Comparison of ENCODE assay signal across 25 cellular contexts in the genomic region with DNA sequence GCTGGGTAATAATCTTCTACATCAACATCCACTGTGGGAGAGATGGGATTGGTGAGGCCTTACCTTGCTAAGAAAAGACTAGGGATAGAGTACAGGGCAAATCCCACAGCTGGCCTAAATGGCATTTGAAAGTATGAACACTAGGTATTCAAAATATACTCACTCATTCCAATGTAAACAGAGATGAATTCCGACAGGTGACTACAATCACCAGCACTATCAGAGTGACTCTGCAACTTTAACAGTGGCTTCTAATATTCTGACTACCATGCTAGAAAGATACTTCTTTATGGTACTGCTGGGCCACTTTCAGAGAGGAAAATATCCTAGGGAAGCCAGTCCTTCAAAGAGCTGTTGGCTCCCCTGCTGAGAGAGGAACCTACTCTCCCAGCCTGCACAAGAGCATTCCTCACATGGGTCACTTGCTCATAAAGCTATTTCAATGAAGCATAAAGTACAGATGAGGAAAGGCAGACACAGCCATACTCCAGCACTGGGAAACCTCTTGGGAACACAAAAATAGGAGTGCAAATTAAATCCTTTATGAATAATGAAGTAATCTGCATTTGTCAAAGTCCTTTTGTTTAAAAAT. TPM values are rescaled to one million over a fixed set of nuclear protein-coding genes. Genes with fewer than 3 reads are reported as not detected.
A peak's percentile ranks its signal among the peaks of the same experiment; 100 is the strongest.
DNase-seq lines count a peak whose midpoint lies in the region; ATAC-seq and TF ChIP-seq lines count a peak whose summit lies in the region.
"Had no signal": no experiment of that assay in that cellular context is flagged by ENCODE, and none has a peak within 500 bp of the region (broad histone marks: within the 10 kb centered on the region; RNA-seq: fewer than 3 reads in every experiment).

No MANE protein-coding gene starts in this region.

- H3K27me3 Mint-ChIP-seq in endodermal cell (ENCODE audit: insufficient read depth) (no peaks in the 10 kb centered on the region), progenitor cell of endocrine pancreas (no peaks in the 10 kb centered on the region)
- H3K27me3 Mint-ChIP-seq: activated B cell treated with CpG ODN at 0.5 μM for 24 hours; CD8-positive, alpha-beta memory T cell; dendritic cell treated with granulocyte-macrophage colony-stimulating factor and Interleukin-4, amounts not matched to agents 40 ng/mL and 50 ng/mL, for 4 days had no signal

- no peaks in the 10 kb centered on the region for H3K9me3 Mint-ChIP-seq in endodermal cell
- no peaks in the 10 kb centered on the region for H3K9me3 Mint-ChIP-seq in progenitor cell of endocrine pancreas (ENCODE audit: low read depth)
- H3K9me3 Mint-ChIP-seq: activated B cell treated with CpG ODN at 0.5 μM for 24 hours; CD8-positive, alpha-beta memory T cell; dendritic cell treated with granulocyte-macrophage colony-stimulating factor and Interleukin-4, amounts not matched to agents 40 ng/mL and 50 ng/mL, for 4 days had no signal

- H3K4me3 Mint-ChIP-seq in endodermal cell (no peak overlapping the region), progenitor cell of endocrine pancreas (ENCODE audit: low read depth) (no peak overlapping the region)
- H3K4me3 Mint-ChIP-seq: activated B cell treated with CpG ODN at 0.5 μM for 24 hours; CD8-positive, alpha-beta memory T cell; dendritic cell treated with granulocyte-macrophage colony-stimulating factor and Interleukin-4, amounts not matched to agents 40 ng/mL and 50 ng/mL, for 4 days had no signal

- H3K4me1 ChIP-seq in endodermal cell (ENCODE audit: control insufficient read depth, insufficient read depth, low read length), result no peaks in the 10 kb centered on the region
- H3K4me1 ChIP-seq: psoas muscle, upper lobe of left lung had no signal

- WGBS in endodermal cell (ENCODE audit: insufficient coverage in 1 of 2, insufficient read length in 1 of 2), 2 experiments, result 96 to 100% methylated on average over 1 of the region's 1 CpG

- H3K27ac Mint-ChIP-seq in endodermal cell, result peak overlapping the region; percentile 35
- peak overlapping the region; percentile 56 for H3K27ac Mint-ChIP-seq in progenitor cell of endocrine pancreas
- H3K27ac Mint-ChIP-seq: activated B cell treated with CpG ODN at 0.5 μM for 24 hours; dendritic cell treated with granulocyte-macrophage colony-stimulating factor and Interleukin-4, amounts not matched to agents 40 ng/mL and 50 ng/mL, for 4 days had no signal

- H3K36me3 Mint-ChIP-seq in endodermal cell (ENCODE audit: low read depth), result peaks cover 89% of the 10 kb centered on the region
- peaks cover 20% of the 10 kb centered on the region for H3K36me3 Mint-ChIP-seq in progenitor cell of endocrine pancreas (ENCODE audit: insufficient read depth)

- H3K4me1 Mint-ChIP-seq in endodermal cell, result no peaks in the 10 kb centered on the region
- H3K4me1 Mint-ChIP-seq in progenitor cell of endocrine pancreas (ENCODE audit: low read depth), result peaks cover 10% of the 10 kb centered on the region

- H3K27me3 ChIP-seq in endodermal cell (ENCODE audit: control insufficient read depth, insufficient read depth, low read length, poor library complexity, severe bottlenecking), result no peaks in the 10 kb centered on the region
- H3K27me3 ChIP-seq: upper lobe of left lung had no signal

- peaks cover 100% of the 10 kb centered on the region for H3K36me3 ChIP-seq in endodermal cell (ENCODE audit: control insufficient read depth, insufficient read depth, low read length)

- peak; percentile 37 for DNase-seq in NCI-H510A treated with DMSO at 0.1 percent for 48 hours (lab: John Stamatoyannopoulos, UW)
- DNase-seq in NCI-H510A (lab: John Stamatoyannopoulos, UW), result no peak
- DNase-seq in NCI-H187 (lab: John Stamatoyannopoulos, UW), result peak; percentile 7 to 48
- DNase-seq in endodermal cell, result no peak
- no peak for DNase-seq in progenitor cell of endocrine pancreas (ENCODE audit: low spot score, unreplicated experiment)
- DNase-seq in OCI-M1 (lab: John Stamatoyannopoulos, UW), result no peak
- DNase-seq: activated B cell treated with CpG ODN at 0.5 μM for 24 hours; activated gamma-delta T cell treated with Interleukin-2 at 50 U/mL for 16 hours; AML-193; amniotic stem cell; CD8-positive, alpha-beta memory T cell; Kasumi-1; kidney; MV-4-11; NCI-H2171 treated with DMSO at 0.1 percent for 48 hours; NCI-H748 treated with DMSO at 0.1 percent for 48 hours; psoas muscle; stimulated activated CD8-positive, alpha-beta memory T cell treated with anti-CD3 and anti-CD28 coated beads, Interleukin-4, amount 100 ng/mL, for 48 hours; upper lobe of left lung had no signal

- H3K9me3 ChIP-seq in endodermal cell (ENCODE audit: control insufficient read depth, low read length), result no peaks in the 10 kb centered on the region
- H3K9me3 ChIP-seq: psoas muscle, upper lobe of left lung had no signal

- no peak overlapping the region for H3K27ac ChIP-seq in endodermal cell (ENCODE audit: low read depth, low read length)
- H3K27ac ChIP-seq: 22Rv1, psoas muscle, upper lobe of left lung had no signal

- H3K9ac ChIP-seq in endodermal cell (ENCODE audit: extremely low read depth, low read length, poor library complexity, severe bottlenecking), result no peak overlapping the region

- no peak overlapping the region for H3K4me3 ChIP-seq in endodermal cell (ENCODE audit: low read length)
- H3K4me3 ChIP-seq: lung, psoas muscle, upper lobe of left lung had no signal

- TF ChIP-seq CTCF in endodermal cell (conservative IDR thresholded peaks at IDR 0.05) (no peak), progenitor cell of endocrine pancreas (IDR thresholded peaks at IDR 0.05; ENCODE audit: unreplicated experiment) (no peak)

- ATAC-seq in GM21529 (IDR thresholded peaks at IDR 0.05; ENCODE audit: unreplicated experiment) (no peak), GM19395 (IDR thresholded peaks at IDR 0.05; ENCODE audit: unreplicated experiment) (no peak)
- ATAC-seq: psoas muscle, Right ventricle myocardium inferior had no signal

RNA-seq across cellular contexts. Expression of gene MAN2C1, which starts 21.5 kb away (rescaled TPM):
- total RNA-seq in endodermal cell (100 to 1,000 TPM; 150 to 224 TPM), progenitor cell of endocrine pancreas (196 and 200 TPM in 2 replicates)
- 142 TPM for polyA plus RNA-seq in endodermal cell (2013, experiment 1 of 2)
- 131 TPM for polyA plus RNA-seq in endodermal cell (2013, experiment 2 of 2)

RNA-seq across cellular contexts. Expression of gene NEIL1, which starts 43.0 kb away (rescaled TPM):
- total RNA-seq in endodermal cell (10 to 100 TPM; 20.2 to 25.7 TPM), progenitor cell of endocrine pancreas (79.2 and 84.4 TPM in 2 replicates)
- 9.0 TPM for polyA plus RNA-seq in endodermal cell (2013, experiment 1 of 2)
- polyA plus RNA-seq in endodermal cell (2013, experiment 2 of 2), result 8.1 TPM

RNA-seq across cellular contexts. Expression of gene COMMD4, which starts 54.0 kb away (rescaled TPM):
- total RNA-seq in endodermal cell, result 100 to 1,000 TPM; 153 to 156 TPM
- polyA plus RNA-seq in endodermal cell (2013, experiment 1 of 2), result 79.8 TPM
- polyA plus RNA-seq in endodermal cell (2013, experiment 2 of 2), result 75.8 TPM
- total RNA-seq in progenitor cell of endocrine pancreas, result 95.6 and 95.7 TPM in 2 replicates

Comparison
In these comparisons a context has a peak if more than half of its experiments do, and no peak if none do; other contexts are left out.
1. DNase-seq: peak in NCI-H510A treated with DMSO at 0.1 percent for 48 hours (single experiment) and NCI-H187 (2 of 2); none in NCI-H510A (single experiment), endodermal cell (single experiment), progenitor cell of endocrine pancreas (single experiment) and OCI-M1 (single experiment).